Comparison of ENCODE assay signal across 2 cellular contexts in genomic region chr1:68438310-68438709, GRCh38.
TF ChIP-seq lines count a peak whose summit lies in the region.

No MANE protein-coding gene starts in this region.

TF ChIP-seq in H1, 55 proteins besides CTCF, POLR2A, EP300 and RAD21:
- TF ChIP-seq HDAC6 (IDR thresholded peaks at IDR 0.05; ENCODE audit: low read depth, low read length) (no peak), CBX8 (IDR thresholded peaks at IDR 0.05; ENCODE audit: borderline replicate concordance, low read depth, low read length) (no peak), HDAC2 (IDR thresholded peaks at IDR 0.05; ENCODE audit: borderline replicate concordance in 1 of 2, low read depth in 2 of 2, low read length in 2 of 2) (no peak), CEBPB (IDR thresholded peaks at IDR 0.05; ENCODE audit: low read depth, low read length) (no peak), NANOG (IDR thresholded peaks at IDR 0.05; ENCODE audit: insufficient read depth, low read depth, low read length, poor library complexity, severe bottlenecking) (no peak), EZH2 (IDR thresholded peaks at IDR 0.05; ENCODE audit: low read depth, low read length, severe bottlenecking) (no peak)

TF ChIP-seq in HepG2, 621 proteins besides CTCF, POLR2A, EP300 and RAD21:
- TF ChIP-seq SATB2 (CRISPR knock-in tag; IDR thresholded peaks at IDR 0.05), result no peak
- TF ChIP-seq ZNF496 (CRISPR knock-in tag; IDR thresholded peaks at IDR 0.05; ENCODE audit: insufficient replicate concordance), result no peak
- TF ChIP-seq, protein P1, sequence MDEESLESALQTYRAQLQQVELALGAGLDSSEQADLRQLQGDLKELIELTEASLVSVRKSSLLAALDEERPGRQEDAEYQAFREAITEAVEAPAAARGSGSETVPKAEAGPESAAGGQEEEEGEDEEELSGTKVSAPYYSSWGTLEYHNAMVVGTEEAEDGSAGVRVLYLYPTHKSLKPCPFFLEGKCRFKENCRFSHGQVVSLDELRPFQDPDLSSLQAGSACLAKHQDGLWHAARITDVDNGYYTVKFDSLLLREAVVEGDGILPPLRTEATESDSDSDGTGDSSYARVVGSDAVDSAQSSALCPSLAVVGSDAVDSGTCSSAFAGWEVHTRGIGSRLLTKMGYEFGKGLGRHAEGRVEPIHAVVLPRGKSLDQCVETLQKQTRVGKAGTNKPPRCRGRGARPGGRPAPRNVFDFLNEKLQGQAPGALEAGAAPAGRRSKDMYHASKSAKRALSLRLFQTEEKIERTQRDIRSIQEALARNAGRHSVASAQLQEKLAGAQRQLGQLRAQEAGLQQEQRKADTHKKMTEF (CRISPR knock-in tag; IDR thresholded peaks at IDR 0.05), result no peak
- TF ChIP-seq XBP1 (CRISPR knock-in tag; IDR thresholded peaks at IDR 0.05), result no peak
- no peak for TF ChIP-seq RARG (CRISPR knock-in tag; IDR thresholded peaks at IDR 0.05; ENCODE audit: low read depth)
- no peak for TF ChIP-seq LBX2 (CRISPR knock-in tag; IDR thresholded peaks at IDR 0.05; ENCODE audit: borderline replicate concordance)
- TF ChIP-seq ZNF367 (CRISPR knock-in tag; IDR thresholded peaks at IDR 0.05; ENCODE audit: borderline replicate concordance), result no peak
- TF ChIP-seq PRDM4 (CRISPR knock-in tag; IDR thresholded peaks at IDR 0.05; ENCODE audit: borderline replicate concordance), result no peak
- TF ChIP-seq SPEN (CRISPR knock-in tag; IDR thresholded peaks at IDR 0.05; ENCODE audit: low read depth), result no peak
- no peak for TF ChIP-seq MAFK (conservative IDR thresholded peaks at IDR 0.05 in 1 of 2, IDR thresholded peaks at IDR 0.05 in 1 of 2; ENCODE audit: low read length in 2 of 2)
- no peak for TF ChIP-seq BHLHE40 (IDR thresholded peaks at IDR 0.05; ENCODE audit: low read length)
- TF ChIP-seq ZC3H13 (CRISPR knock-in tag; IDR thresholded peaks at IDR 0.05), result no peak
- no peak for TF ChIP-seq PCBP2 (optimal IDR thresholded peaks at IDR 0.05; ENCODE audit: low read depth, low read length, poor library complexity, severe bottlenecking)
- TF ChIP-seq ZNF264 (CRISPR knock-in tag; IDR thresholded peaks at IDR 0.05), result no peak
- no peak for TF ChIP-seq ZFYVE20 (CRISPR knock-in tag; IDR thresholded peaks at IDR 0.05; ENCODE audit: borderline replicate concordance, low read depth)
- TF ChIP-seq, protein P2, sequence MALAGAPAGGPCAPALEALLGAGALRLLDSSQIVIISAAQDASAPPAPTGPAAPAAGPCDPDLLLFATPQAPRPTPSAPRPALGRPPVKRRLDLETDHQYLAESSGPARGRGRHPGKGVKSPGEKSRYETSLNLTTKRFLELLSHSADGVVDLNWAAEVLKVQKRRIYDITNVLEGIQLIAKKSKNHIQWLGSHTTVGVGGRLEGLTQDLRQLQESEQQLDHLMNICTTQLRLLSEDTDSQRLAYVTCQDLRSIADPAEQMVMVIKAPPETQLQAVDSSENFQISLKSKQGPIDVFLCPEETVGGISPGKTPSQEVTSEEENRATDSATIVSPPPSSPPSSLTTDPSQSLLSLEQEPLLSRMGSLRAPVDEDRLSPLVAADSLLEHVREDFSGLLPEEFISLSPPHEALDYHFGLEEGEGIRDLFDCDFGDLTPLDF (CRISPR knock-in tag; IDR thresholded peaks at IDR 0.05), result no peak
- no peak for TF ChIP-seq THAP9 (CRISPR knock-in tag; IDR thresholded peaks at IDR 0.05; ENCODE audit: borderline replicate concordance)
- TF ChIP-seq ZNF619 (CRISPR knock-in tag; IDR thresholded peaks at IDR 0.05), result no peak
